1 cellular context compared by ENCODE assay signal in the genomic region with DNA sequence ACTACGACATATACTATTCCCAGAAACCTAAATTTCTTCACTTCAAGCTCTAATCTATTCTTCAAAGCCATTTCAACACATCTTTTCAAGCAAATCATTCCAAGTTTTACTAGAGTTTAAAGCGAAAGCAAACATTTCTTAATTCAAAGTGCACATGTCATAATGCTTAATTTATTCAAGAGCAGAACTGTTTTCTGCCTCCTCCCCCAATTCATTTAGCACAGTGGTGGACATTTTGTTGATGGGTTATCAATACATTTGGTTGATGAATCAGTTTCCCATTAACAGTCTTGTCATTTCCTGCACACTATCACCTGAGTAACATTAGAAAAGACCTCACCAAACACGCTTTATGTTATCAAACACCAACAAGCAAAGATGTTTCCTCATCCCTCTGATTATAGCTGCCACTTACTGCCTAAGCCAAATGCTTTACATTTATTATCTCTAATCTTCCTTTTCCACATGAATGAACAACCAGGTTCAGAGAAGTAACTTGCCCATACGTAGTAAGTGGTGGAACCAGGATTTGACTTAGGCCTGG.
TF ChIP-seq lines count a peak whose summit lies in the region.

No MANE protein-coding gene starts in this region.

TF ChIP-seq in K562, 482 proteins besides CTCF, POLR2A, EP300 and RAD21 (continued from another document and continues in another):
- TF ChIP-seq DIDO1 (tag; IDR thresholded peaks at IDR 0.05; ENCODE audit: low read depth) = no peak
- TF ChIP-seq FOXM1 (IDR thresholded peaks at IDR 0.05; ENCODE audit: low read depth) = peak; percentile 38; the same call in 1 of the 2 replicates
- TF ChIP-seq FOXM1 (CRISPR knock-in tag; IDR thresholded peaks at IDR 0.05; ENCODE audit: low read depth) = no peak
- peak; percentile 10; the same call in 1 of the 2 replicates for TF ChIP-seq SMARCA5 (IDR thresholded peaks at IDR 0.05)
- TF ChIP-seq ZNF282 (CRISPR knock-in tag; IDR thresholded peaks at IDR 0.05) = no peak
- TF ChIP-seq ZNF311 (CRISPR knock-in tag; IDR thresholded peaks at IDR 0.05) = no peak
- no peak for TF ChIP-seq ZNF124 (CRISPR knock-in tag; IDR thresholded peaks at IDR 0.05)
- no peak for TF ChIP-seq EZH2 (IDR thresholded peaks at IDR 0.05; ENCODE audit: borderline replicate concordance, low read depth, low read length)
- no peak for TF ChIP-seq ZFPM2 (CRISPR knock-in tag; IDR thresholded peaks at IDR 0.05)
- TF ChIP-seq CTBP1 (IDR thresholded peaks at IDR 0.05; ENCODE audit: borderline replicate concordance) = peak; percentile 70; the same call in 1 of the 2 replicates
- TF ChIP-seq FOS (IDR thresholded peaks at IDR 0.05; ENCODE audit: extremely low read depth, insufficient read length) = no peak
- peak; percentile 28; the same call in 1 of the 2 replicates for TF ChIP-seq CC2D1A (IDR thresholded peaks at IDR 0.05)
- TF ChIP-seq, protein P1, sequence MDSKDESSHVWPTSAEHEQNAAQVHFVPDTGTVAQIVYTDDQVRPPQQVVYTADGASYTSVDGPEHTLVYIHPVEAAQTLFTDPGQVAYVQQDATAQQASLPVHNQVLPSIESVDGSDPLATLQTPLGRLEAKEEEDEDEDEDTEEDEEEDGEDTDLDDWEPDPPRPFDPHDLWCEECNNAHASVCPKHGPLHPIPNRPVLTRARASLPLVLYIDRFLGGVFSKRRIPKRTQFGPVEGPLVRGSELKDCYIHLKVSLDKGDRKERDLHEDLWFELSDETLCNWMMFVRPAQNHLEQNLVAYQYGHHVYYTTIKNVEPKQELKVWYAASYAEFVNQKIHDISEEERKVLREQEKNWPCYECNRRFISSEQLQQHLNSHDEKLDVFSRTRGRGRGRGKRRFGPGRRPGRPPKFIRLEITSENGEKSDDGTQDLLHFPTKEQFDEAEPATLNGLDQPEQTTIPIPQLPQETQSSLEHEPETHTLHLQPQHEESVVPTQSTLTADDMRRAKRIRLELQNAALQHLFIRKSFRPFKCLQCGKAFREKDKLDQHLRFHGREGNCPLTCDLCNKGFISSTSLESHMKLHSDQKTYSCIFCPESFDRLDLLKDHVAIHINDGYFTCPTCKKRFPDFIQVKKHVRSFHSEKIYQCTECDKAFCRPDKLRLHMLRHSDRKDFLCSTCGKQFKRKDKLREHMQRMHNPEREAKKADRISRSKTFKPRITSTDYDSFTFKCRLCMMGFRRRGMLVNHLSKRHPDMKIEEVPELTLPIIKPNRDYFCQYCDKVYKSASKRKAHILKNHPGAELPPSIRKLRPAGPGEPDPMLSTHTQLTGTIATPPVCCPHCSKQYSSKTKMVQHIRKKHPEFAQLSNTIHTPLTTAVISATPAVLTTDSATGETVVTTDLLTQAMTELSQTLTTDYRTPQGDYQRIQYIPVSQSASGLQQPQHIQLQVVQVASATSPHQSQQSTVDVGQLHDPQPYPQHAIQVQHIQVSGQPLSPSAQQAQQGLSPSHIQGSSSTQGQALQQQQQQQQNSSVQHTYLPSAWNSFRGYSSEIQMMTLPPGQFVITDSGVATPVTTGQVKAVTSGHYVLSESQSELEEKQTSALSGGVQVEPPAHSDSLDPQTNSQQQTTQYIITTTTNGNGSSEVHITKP (IDR thresholded peaks at IDR 0.05; ENCODE audit: partially characterized antibody) = no peak
- TF ChIP-seq RBFOX2 (IDR thresholded peaks at IDR 0.05; ENCODE audit: low read depth, low read length) = peak; percentile 54
- TF ChIP-seq ZNF444 (CRISPR knock-in tag; IDR thresholded peaks at IDR 0.05) = no peak
- TF ChIP-seq ZNF778 (CRISPR knock-in tag; IDR thresholded peaks at IDR 0.05) = no peak
- 0 out of 2 replicates have a peak, but pooled peaks have one; percentile 22 for TF ChIP-seq HEY1 (CRISPR knock-in tag; IDR thresholded peaks at IDR 0.05; ENCODE audit: borderline replicate concordance)
- no peak for TF ChIP-seq ZBTB12 (CRISPR knock-in tag; IDR thresholded peaks at IDR 0.05)
- TF ChIP-seq, protein P2, sequence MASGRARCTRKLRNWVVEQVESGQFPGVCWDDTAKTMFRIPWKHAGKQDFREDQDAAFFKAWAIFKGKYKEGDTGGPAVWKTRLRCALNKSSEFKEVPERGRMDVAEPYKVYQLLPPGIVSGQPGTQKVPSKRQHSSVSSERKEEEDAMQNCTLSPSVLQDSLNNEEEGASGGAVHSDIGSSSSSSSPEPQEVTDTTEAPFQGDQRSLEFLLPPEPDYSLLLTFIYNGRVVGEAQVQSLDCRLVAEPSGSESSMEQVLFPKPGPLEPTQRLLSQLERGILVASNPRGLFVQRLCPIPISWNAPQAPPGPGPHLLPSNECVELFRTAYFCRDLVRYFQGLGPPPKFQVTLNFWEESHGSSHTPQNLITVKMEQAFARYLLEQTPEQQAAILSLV (tag; IDR thresholded peaks at IDR 0.05) = no peak
- TF ChIP-seq TBL1XR1 (IDR thresholded peaks at IDR 0.05; ENCODE audit: low read length in 2 of 2) = peak in 1 of 2 experiments; percentile 67; a peak in 2 of 4 replicates
- TF ChIP-seq THRA (IDR thresholded peaks at IDR 0.05) = no peak
- TF ChIP-seq UBTF (IDR thresholded peaks at IDR 0.05; ENCODE audit: borderline replicate concordance in 1 of 2, low read depth in 2 of 2, low read length in 2 of 2) = 0 out of 4 replicates have a peak, but pooled peaks of 1 of the 2 experiments have one; percentile 17
- peak; percentile 78 for TF ChIP-seq STAT5A (IDR thresholded peaks at IDR 0.05; ENCODE audit: borderline replicate concordance, low read length)
- no peak for TF ChIP-seq MCM2 (IDR thresholded peaks at IDR 0.05; ENCODE audit: low read depth)
- no peak for TF ChIP-seq MCM5 (IDR thresholded peaks at IDR 0.05; ENCODE audit: low read depth)
- TF ChIP-seq CREM (IDR thresholded peaks at IDR 0.05; ENCODE audit: low read depth) = peak; percentile 69
- TF ChIP-seq ARNT (IDR thresholded peaks at IDR 0.05) = peak in 1 of 2 experiments; percentile 41; a peak in 2 of 4 replicates
- no peak for TF ChIP-seq PHF21A (IDR thresholded peaks at IDR 0.05; ENCODE audit: borderline replicate concordance, low read depth)
- peak; percentile 76 for TF ChIP-seq MEIS2 (IDR thresholded peaks at IDR 0.05; ENCODE audit: partially characterized antibody)
- TF ChIP-seq GATA2 (CRISPR knock-in tag; IDR thresholded peaks at IDR 0.05) = peak; percentile 85
- TF ChIP-seq NFE2 (IDR thresholded peaks at IDR 0.05; ENCODE audit: low read depth) = peak; percentile 56; the same call in 1 of the 2 replicates
- no peak for TF ChIP-seq NR0B1 (IDR thresholded peaks at IDR 0.05; ENCODE audit: partially characterized antibody)
- peak; percentile 11 for TF ChIP-seq DACH1 (IDR thresholded peaks at IDR 0.05; ENCODE audit: partially characterized antibody)
- TF ChIP-seq, protein P3, sequence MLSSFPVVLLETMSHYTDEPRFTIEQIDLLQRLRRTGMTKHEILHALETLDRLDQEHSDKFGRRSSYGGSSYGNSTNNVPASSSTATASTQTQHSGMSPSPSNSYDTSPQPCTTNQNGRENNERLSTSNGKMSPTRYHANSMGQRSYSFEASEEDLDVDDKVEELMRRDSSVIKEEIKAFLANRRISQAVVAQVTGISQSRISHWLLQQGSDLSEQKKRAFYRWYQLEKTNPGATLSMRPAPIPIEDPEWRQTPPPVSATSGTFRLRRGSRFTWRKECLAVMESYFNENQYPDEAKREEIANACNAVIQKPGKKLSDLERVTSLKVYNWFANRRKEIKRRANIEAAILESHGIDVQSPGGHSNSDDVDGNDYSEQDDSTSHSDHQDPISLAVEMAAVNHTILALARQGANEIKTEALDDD (IDR thresholded peaks at IDR 0.05) = peak; percentile 98
- no peak for TF ChIP-seq NR1H2 (CRISPR knock-in tag; IDR thresholded peaks at IDR 0.05)
- peak; percentile 54; the same call in 1 of the 2 replicates for TF ChIP-seq HES1 (IDR thresholded peaks at IDR 0.05; ENCODE audit: low read depth)
- TF ChIP-seq NFIC (IDR thresholded peaks at IDR 0.05) = peak; percentile 70
- TF ChIP-seq, protein P4, sequence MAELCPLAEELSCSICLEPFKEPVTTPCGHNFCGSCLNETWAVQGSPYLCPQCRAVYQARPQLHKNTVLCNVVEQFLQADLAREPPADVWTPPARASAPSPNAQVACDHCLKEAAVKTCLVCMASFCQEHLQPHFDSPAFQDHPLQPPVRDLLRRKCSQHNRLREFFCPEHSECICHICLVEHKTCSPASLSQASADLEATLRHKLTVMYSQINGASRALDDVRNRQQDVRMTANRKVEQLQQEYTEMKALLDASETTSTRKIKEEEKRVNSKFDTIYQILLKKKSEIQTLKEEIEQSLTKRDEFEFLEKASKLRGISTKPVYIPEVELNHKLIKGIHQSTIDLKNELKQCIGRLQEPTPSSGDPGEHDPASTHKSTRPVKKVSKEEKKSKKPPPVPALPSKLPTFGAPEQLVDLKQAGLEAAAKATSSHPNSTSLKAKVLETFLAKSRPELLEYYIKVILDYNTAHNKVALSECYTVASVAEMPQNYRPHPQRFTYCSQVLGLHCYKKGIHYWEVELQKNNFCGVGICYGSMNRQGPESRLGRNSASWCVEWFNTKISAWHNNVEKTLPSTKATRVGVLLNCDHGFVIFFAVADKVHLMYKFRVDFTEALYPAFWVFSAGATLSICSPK (IDR thresholded peaks at IDR 0.05; ENCODE audit: borderline replicate concordance) = no peak
- TF ChIP-seq, protein P5, sequence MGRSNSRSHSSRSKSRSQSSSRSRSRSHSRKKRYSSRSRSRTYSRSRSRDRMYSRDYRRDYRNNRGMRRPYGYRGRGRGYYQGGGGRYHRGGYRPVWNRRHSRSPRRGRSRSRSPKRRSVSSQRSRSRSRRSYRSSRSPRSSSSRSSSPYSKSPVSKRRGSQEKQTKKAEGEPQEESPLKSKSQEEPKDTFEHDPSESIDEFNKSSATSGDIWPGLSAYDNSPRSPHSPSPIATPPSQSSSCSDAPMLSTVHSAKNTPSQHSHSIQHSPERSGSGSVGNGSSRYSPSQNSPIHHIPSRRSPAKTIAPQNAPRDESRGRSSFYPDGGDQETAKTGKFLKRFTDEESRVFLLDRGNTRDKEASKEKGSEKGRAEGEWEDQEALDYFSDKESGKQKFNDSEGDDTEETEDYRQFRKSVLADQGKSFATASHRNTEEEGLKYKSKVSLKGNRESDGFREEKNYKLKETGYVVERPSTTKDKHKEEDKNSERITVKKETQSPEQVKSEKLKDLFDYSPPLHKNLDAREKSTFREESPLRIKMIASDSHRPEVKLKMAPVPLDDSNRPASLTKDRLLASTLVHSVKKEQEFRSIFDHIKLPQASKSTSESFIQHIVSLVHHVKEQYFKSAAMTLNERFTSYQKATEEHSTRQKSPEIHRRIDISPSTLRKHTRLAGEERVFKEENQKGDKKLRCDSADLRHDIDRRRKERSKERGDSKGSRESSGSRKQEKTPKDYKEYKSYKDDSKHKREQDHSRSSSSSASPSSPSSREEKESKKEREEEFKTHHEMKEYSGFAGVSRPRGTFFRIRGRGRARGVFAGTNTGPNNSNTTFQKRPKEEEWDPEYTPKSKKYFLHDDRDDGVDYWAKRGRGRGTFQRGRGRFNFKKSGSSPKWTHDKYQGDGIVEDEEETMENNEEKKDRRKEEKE (IDR thresholded peaks at IDR 0.05; ENCODE audit: borderline replicate concordance in 1 of 2, control insufficient read depth in 1 of 2, low read depth in 2 of 2, low read length in 1 of 2) = no peak
- 0 out of 4 replicates have a peak, but pooled peaks of 1 of the 2 experiments have one; percentile 22 for TF ChIP-seq ETV6 (IDR thresholded peaks at IDR 0.05; ENCODE audit: borderline replicate concordance in 1 of 2, low read depth in 2 of 2, low read length in 1 of 2)
- no peak for TF ChIP-seq ETV6 (CRISPR knock-in tag; IDR thresholded peaks at IDR 0.05; ENCODE audit: borderline replicate concordance)
- TF ChIP-seq RFX5 (IDR thresholded peaks at IDR 0.05; ENCODE audit: low read depth, low read length) = no peak
